1 cellular context compared by ENCODE assay signal in the genomic region with DNA sequence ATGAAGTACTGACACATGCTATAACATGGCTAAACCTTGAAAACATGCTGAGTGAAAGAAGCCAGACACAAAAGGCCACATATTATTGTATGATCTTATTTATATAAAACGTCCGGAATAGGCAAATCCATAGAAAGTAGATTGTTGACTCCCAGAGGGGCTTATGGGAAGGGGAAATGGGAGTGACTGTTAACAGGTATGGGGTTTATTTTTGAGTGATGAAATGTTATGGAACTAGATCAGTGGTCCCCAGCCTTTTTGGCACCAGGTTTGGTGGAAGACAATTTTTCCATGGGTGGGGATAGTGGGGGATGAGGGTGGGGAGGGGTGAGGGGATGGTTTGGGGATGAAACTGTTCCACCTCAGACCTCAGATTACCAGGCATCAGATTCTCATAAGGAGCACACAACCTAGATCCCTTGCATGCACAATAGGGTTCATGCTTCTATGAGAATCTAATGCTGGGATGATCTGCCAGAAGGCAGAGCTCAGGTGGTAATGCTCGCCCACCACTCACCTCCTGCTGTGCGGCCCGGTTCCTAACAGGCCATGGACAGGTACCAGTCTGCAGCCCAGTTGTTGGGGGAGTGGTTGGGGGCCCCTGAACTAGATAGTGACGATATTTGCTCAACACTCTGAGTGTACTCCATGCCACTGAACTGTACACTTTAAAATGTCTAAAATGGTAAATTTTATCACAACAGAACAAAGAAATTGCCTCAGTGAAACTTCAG.
TF ChIP-seq lines count a peak whose summit lies in the region.

No MANE protein-coding gene starts in this region.

TF ChIP-seq in SK-N-SH treated with all-trans-retinoic acid at 6 μM for 48 hours, 23 proteins besides CTCF, POLR2A, EP300 and RAD21 (continued from another document):
- TF ChIP-seq, protein P1, sequence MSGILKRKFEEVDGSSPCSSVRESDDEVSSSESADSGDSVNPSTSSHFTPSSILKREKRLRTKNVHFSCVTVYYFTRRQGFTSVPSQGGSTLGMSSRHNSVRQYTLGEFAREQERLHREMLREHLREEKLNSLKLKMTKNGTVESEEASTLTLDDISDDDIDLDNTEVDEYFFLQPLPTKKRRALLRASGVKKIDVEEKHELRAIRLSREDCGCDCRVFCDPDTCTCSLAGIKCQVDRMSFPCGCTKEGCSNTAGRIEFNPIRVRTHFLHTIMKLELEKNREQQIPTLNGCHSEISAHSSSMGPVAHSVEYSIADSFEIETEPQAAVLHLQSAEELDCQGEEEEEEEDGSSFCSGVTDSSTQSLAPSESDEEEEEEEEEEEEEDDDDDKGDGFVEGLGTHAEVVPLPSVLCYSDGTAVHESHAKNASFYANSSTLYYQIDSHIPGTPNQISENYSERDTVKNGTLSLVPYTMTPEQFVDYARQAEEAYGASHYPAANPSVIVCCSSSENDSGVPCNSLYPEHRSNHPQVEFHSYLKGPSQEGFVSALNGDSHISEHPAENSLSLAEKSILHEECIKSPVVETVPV (CRISPR knock-in tag; IDR thresholded peaks at IDR 0.05) = no peak
- TF ChIP-seq ZNF8 (CRISPR knock-in tag; IDR thresholded peaks at IDR 0.05) = no peak
- no peak for TF ChIP-seq TOX (CRISPR knock-in tag; IDR thresholded peaks at IDR 0.05; ENCODE audit: borderline replicate concordance)
- no peak for TF ChIP-seq ZFP3 (CRISPR knock-in tag; IDR thresholded peaks at IDR 0.05)
- no peak for TF ChIP-seq TSHZ2 (CRISPR knock-in tag; IDR thresholded peaks at IDR 0.05)
- no peak for TF ChIP-seq PPARA (CRISPR knock-in tag; IDR thresholded peaks at IDR 0.05; ENCODE audit: borderline replicate concordance)
- TF ChIP-seq OSR1 (CRISPR knock-in tag; IDR thresholded peaks at IDR 0.05) = no peak
